ENCODE assay signal across 17 cellular contexts in genomic region chr20:46805836-46806235, GRCh38.
DNase-seq lines count a peak whose midpoint lies in the region; ATAC-seq and TF ChIP-seq lines count a peak whose summit lies in the region.
"Had no signal": no experiment of that assay in that cellular context is flagged by ENCODE, and none has a peak within 500 bp of the region (broad histone marks: within the 10 kb centered on the region; RNA-seq: fewer than 3 reads in every experiment).

No MANE protein-coding gene starts in this region.

- no peaks in the 10 kb centered on the region for H3K27me3 ChIP-seq in WERI-Rb-1 (ENCODE audit: insufficient read depth, low read depth, severe bottlenecking)

- H3K27me3 Mint-ChIP-seq in nephron progenitor cell (ENCODE audit: low read depth, poor library complexity), result peaks cover 14% of the 10 kb centered on the region

- no peak for ATAC-seq in HG03521 (IDR thresholded peaks at IDR 0.05; ENCODE audit: unreplicated experiment)

- no peaks in the 10 kb centered on the region for H3K9me3 Mint-ChIP-seq in nephron progenitor cell
- H3K9me3 Mint-ChIP-seq: CD4-positive, CD25-positive, alpha-beta regulatory T cell; CD8-positive, alpha-beta memory T cell had no signal

- peak overlapping the region; percentile 8 for H3K27ac Mint-ChIP-seq in nephron progenitor cell
- H3K27ac Mint-ChIP-seq: CD4-positive, alpha-beta memory T cell; CD4-positive, CD25-positive, alpha-beta regulatory T cell had no signal

- H3K36me3 Mint-ChIP-seq in nephron progenitor cell (ENCODE audit: low read depth), result no peaks in the 10 kb centered on the region
- H3K36me3 Mint-ChIP-seq: CD14-positive monocyte; CD4-positive, alpha-beta memory T cell; CD4-positive, CD25-positive, alpha-beta regulatory T cell; CD8-positive, alpha-beta memory T cell had no signal

- TF ChIP-seq CTCF in WERI-Rb-1 (IDR thresholded peaks at IDR 0.05; ENCODE audit: low read depth, low read length) (no peak), nephron progenitor cell (IDR thresholded peaks at IDR 0.05) (no peak)

- H3K4me3 ChIP-seq in WERI-Rb-1 (ENCODE audit: low read depth, low read length), result no peak overlapping the region
- H3K4me3 ChIP-seq: BLaER1 had no signal

- H3K27ac ChIP-seq in WERI-Rb-1, result peak overlapping the region; percentile 93
- H3K27ac ChIP-seq: BLaER1 had no signal

- no peak overlapping the region for H3K4me3 Mint-ChIP-seq in nephron progenitor cell
- H3K4me3 Mint-ChIP-seq: CD14-positive monocyte; CD4-positive, alpha-beta memory T cell; CD4-positive, CD25-positive, alpha-beta regulatory T cell; CD8-positive, alpha-beta memory T cell had no signal

- H3K9me3 ChIP-seq in WERI-Rb-1 (ENCODE audit: severe bottlenecking), result no peaks in the 10 kb centered on the region
- H3K9me3 ChIP-seq: BE2C, BLaER1 had no signal

- H3K4me1 Mint-ChIP-seq in nephron progenitor cell, result peaks cover 75% of the 10 kb centered on the region
- H3K4me1 Mint-ChIP-seq: CD14-positive monocyte; CD4-positive, alpha-beta memory T cell; CD4-positive, CD25-positive, alpha-beta regulatory T cell; CD8-positive, alpha-beta memory T cell had no signal

- DNase-seq in WERI-Rb-1 (no peak), nephron progenitor cell (no peak), DMS 273 treated with DMSO at 0.1 percent for 48 hours (lab: John Stamatoyannopoulos, UW) (no peak), anterior cingulate cortex (lab: John Stamatoyannopoulos, UW) (no peak)
- DNase-seq: 8988T; ACHN; BE2C; C1 segment of cervical spinal cord; CD4-positive, alpha-beta memory T cell; CD4-positive, CD25-positive, alpha-beta regulatory T cell; CD8-positive, alpha-beta memory T cell; COR-L47; DMS79 treated with DMSO at 0.1 percent for 48 hours; GF-D8 had no signal

- no peaks in the 10 kb centered on the region for H3K36me3 ChIP-seq in WERI-Rb-1
- H3K36me3 ChIP-seq: BE2C, BLaER1 had no signal
